Comparison of ENCODE assay signal across 7 cellular contexts in genomic region chr14:28751467-28752058, GRCh38. TPM values are rescaled to one million over a fixed set of nuclear protein-coding genes. Genes with fewer than 3 reads are reported as not detected.
DNase-seq lines count a peak whose midpoint lies in the region; ATAC-seq and TF ChIP-seq lines count a peak whose summit lies in the region.

No MANE protein-coding gene starts in this region.

- H3K4me3 ChIP-seq in LNCaP clone FGC (ENCODE audit: low read depth, low read length) = no peak overlapping the region
- no peak overlapping the region for H3K4me3 ChIP-seq in fibroblast of villous mesenchyme (ENCODE audit: low read depth, low read length)
- H3K4me3 ChIP-seq in thyroid gland (replicated peaks in 1 of 3) = no peak overlapping the region

- H3K27ac ChIP-seq in thyroid gland = no peak overlapping the region

- no peaks in the 10 kb centered on the region for H3K9me3 ChIP-seq in thyroid gland

- no peak for TF ChIP-seq POLR2A in thyroid gland (IDR thresholded peaks at IDR 0.05)

- H3K36me3 ChIP-seq in thyroid gland = no peaks in the 10 kb centered on the region

- H3K27ac Mint-ChIP-seq in activated naive CD4-positive, alpha-beta T cell treated with anti-CD3 and anti-CD28 coated beads, Interleukin-2, amount 10 ng/mL, durations not matched to agents 7 days and 5 days = no peak overlapping the region

- TF ChIP-seq CTCF in LNCaP clone FGC (IDR thresholded peaks at IDR 0.05; ENCODE audit: control insufficient read depth, extremely low read depth, insufficient read depth) = peak; percentile 92
- peak; percentile 77 for TF ChIP-seq CTCF in fibroblast of villous mesenchyme (IDR thresholded peaks at IDR 0.05; ENCODE audit: insufficient read depth, low read depth, low read length)
- TF ChIP-seq CTCF in thyroid gland (IDR thresholded peaks at IDR 0.05) = peak in 2 of 6 experiments; percentile 51 to 66

- ATAC-seq in GM21515 (IDR thresholded peaks at IDR 0.05; ENCODE audit: unreplicated experiment) = peak; percentile 68

- H3K4me1 Mint-ChIP-seq in activated naive CD4-positive, alpha-beta T cell treated with anti-CD3 and anti-CD28 coated beads, Interleukin-2, amount 10 ng/mL, durations not matched to agents 7 days and 5 days = no peaks in the 10 kb centered on the region

- CTCF ChIA-PET in activated naive CD4-positive, alpha-beta T cell treated with anti-CD3 and anti-CD28 coated beads, Interleukin-2, amount 10 ng/mL, durations not matched to agents 7 days and 5 days (lab: Charles Lee) = interaction anchor here (1.1 kb wide), 1 partner anchor 1522 kb away, joined by 3 read pairs; no protein-coding TSS in a partner anchor

- no peaks in the 10 kb centered on the region for H3K36me3 Mint-ChIP-seq in activated naive CD4-positive, alpha-beta T cell treated with anti-CD3 and anti-CD28 coated beads, Interleukin-2, amount 10 ng/mL, durations not matched to agents 7 days and 5 days

- H3K4me3 Mint-ChIP-seq in activated naive CD4-positive, alpha-beta T cell treated with anti-CD3 and anti-CD28 coated beads, Interleukin-2, amount 10 ng/mL, durations not matched to agents 7 days and 5 days = no peak overlapping the region

- intact Hi-C loops in thyroid gland (cut with DNase I) = loop anchor here (10.0 kb wide), 1 partner anchor 783 kb away; no protein-coding TSS in a partner anchor

- peaks cover 19% of the 10 kb centered on the region for H3K27me3 Mint-ChIP-seq in activated naive CD4-positive, alpha-beta T cell treated with anti-CD3 and anti-CD28 coated beads, Interleukin-2, amount 10 ng/mL, durations not matched to agents 7 days and 5 days

- no peaks in the 10 kb centered on the region for H3K4me1 ChIP-seq in thyroid gland

- 20 to 21% methylated on average over 5 of the region's 5 CpGs for WGBS in thyroid gland, 2 donors

- H3K27me3 ChIP-seq in thyroid gland = peaks cover 14% of the 10 kb centered on the region

- DNase-seq in GM03348 (ENCODE audit: low spot score) = peak; percentile 65
- DNase-seq in LNCaP clone FGC (ENCODE audit: low read depth) = peak; percentile 78
- DNase-seq in SK-MEL-5 (ENCODE audit: low read depth, low spot score) = peak; percentile 72
- DNase-seq in fibroblast of villous mesenchyme (ENCODE audit: low read depth) = peak; percentile 50
- DNase-seq in thyroid gland = peak; percentile 54 to 56
- no peak for DNase-seq in activated naive CD4-positive, alpha-beta T cell treated with anti-CD3 and anti-CD28 coated beads, Interleukin-2, amount 10 ng/mL, durations not matched to agents 7 days and 5 days

- in situ Hi-C loops in SK-MEL-5 (cut with HindIII; ENCODE audit: low pct_unique_long_range_greater_than_20kb, low sequenced_read_pairs) = no loop called here

- H3K9me3 Mint-ChIP-seq in activated naive CD4-positive, alpha-beta T cell treated with anti-CD3 and anti-CD28 coated beads, Interleukin-2, amount 10 ng/mL, durations not matched to agents 7 days and 5 days = peaks cover 4% of the 10 kb centered on the region

RNA-seq across cellular contexts. Expression of gene FOXG1, which starts 15.0 kb away (rescaled TPM):
- not detected in 2 replicates for total RNA-seq in SK-MEL-5 (2014; rRNA removed; shearing (Covaris generic))
- polyA plus RNA-seq in SK-MEL-5 (2015; cell fraction: cytosol; rRNA removed) = 0.01 TPM in 1 of 2 replicates, not detected in the other
- not detected in 2 replicates for polyA plus RNA-seq in SK-MEL-5 (2015; cell fraction: nucleus; rRNA removed)
- total RNA-seq in fibroblast of villous mesenchyme (under 0.01 TPM in 1 of 2 replicates, not detected in the other), thyroid gland (under 1 TPM in 2 of 4 donors, not detected in 2; 0.11 to 0.13 TPM)
